ENCODE assay signal across 9 cellular contexts in the genomic region with DNA sequence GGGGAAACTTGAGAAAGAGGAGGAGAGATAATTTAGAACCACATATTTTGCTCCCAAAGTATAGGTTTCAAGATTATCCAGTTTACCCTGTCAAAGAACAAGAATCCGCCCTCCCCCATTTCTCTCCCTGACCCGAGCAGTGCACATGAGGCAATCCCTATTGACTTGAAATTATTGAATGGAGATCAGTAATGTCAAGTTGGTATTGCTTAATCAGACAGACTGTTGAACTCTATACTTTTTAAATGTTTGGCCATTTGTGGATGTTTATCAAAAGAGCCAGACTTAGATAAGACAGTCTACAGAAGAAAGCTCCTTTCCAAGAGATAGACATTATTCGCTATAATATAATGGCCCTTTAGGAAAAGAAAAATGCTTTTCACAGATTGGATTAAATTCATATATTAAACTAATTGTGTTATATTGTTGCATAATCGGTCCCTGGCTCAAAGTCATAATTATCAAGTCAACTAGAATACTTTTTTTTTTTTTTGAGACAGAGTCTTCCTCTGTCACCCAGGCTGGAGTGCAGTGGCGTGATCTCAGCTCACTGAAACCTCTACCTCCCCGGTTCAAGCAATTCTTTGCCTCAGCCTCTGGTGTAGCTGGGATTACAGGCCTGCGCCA. TPM values are rescaled to one million over a fixed set of nuclear protein-coding genes. Genes with fewer than 3 reads are reported as not detected.
DNase-seq lines count a peak whose midpoint lies in the region; ATAC-seq and TF ChIP-seq lines count a peak whose summit lies in the region.
"Had no signal": no experiment of that assay in that cellular context is flagged by ENCODE, and none has a peak within 500 bp of the region (broad histone marks: within the 10 kb centered on the region; RNA-seq: fewer than 3 reads in every experiment).

No MANE protein-coding gene starts in this region.

- H3K79me2 ChIP-seq in Karpas-422 (ENCODE audit: low read length), result peaks cover 87% of the 10 kb centered on the region

- H3K27me3 Mint-ChIP-seq in chondrocyte (ENCODE audit: low read depth), result no peaks in the 10 kb centered on the region
- H3K27me3 Mint-ChIP-seq in naive thymus-derived CD8-positive, alpha-beta T cell, result no peaks in the 10 kb centered on the region

- H3K9ac ChIP-seq in Karpas-422 (ENCODE audit: low read length), result peak overlapping the region; percentile 57

- H4K20me1 ChIP-seq in Karpas-422 (ENCODE audit: insufficient read depth, low read depth, low read length), result no peaks in the 10 kb centered on the region; the same call in 1 of the 2 replicates

- H3K9me2 ChIP-seq in Karpas-422 (replicated peaks; ENCODE audit: insufficient read depth, low read length), result no peaks in the 10 kb centered on the region

- H3K27ac ChIP-seq in 22Rv1 (peak overlapping the region; percentile 98), Karpas-422 (ENCODE audit: low read length) (peak overlapping the region; percentile 86)

- H3K9me3 Mint-ChIP-seq in chondrocyte (ENCODE audit: low read depth), result no peaks in the 10 kb centered on the region
- H3K9me3 Mint-ChIP-seq in naive thymus-derived CD8-positive, alpha-beta T cell, result no peaks in the 10 kb centered on the region

- H3K36me3 ChIP-seq in Karpas-422 (ENCODE audit: insufficient read depth, low read length), result no peaks in the 10 kb centered on the region

- H3K4me2 ChIP-seq in Karpas-422 (ENCODE audit: low read depth, low read length, poor library complexity, severe bottlenecking), result peak overlapping the region; percentile 67

- H3K4me3 Mint-ChIP-seq in chondrocyte (ENCODE audit: unreplicated experiment), result no peak overlapping the region
- H3K4me3 Mint-ChIP-seq in naive thymus-derived CD8-positive, alpha-beta T cell, result peak overlapping the region in 8 of 10 donors; percentile 46 to 85 (median 70)

- POLR2A ChIA-PET in naive thymus-derived CD8-positive, alpha-beta T cell (lab: Charles Lee), result interaction anchor here (0.6 to 2.2 kb wide), 13 partner anchors 8 to 130 kb away, joined by 3 to 28 read pairs (median 4); a partner anchor contains a TSS

- H3K4me1 Mint-ChIP-seq in chondrocyte (ENCODE audit: low read depth), result peaks cover 43% of the 10 kb centered on the region
- H3K4me1 Mint-ChIP-seq in naive thymus-derived CD8-positive, alpha-beta T cell, result peaks cover 27 to 74% (median 59%) of the 10 kb centered on the region in 4 donors

- TF ChIP-seq CTCF in 22Rv1 (IDR thresholded peaks at IDR 0.05) (no peak), chondrocyte (IDR thresholded peaks at IDR 0.05) (no peak)

- DNase-seq in Karpas-422, result no peak
- DNase-seq in chondrocyte (ENCODE audit: low spot score), result no peak
- no peak for DNase-seq in naive thymus-derived CD8-positive, alpha-beta T cell
- DNase-seq: DMS153 had no signal

- TF ChIP-seq POLR2A in GM18505 (IDR thresholded peaks at IDR 0.05; ENCODE audit: borderline replicate concordance, extremely low read depth, insufficient read depth, insufficient read length), result no peak

- H3K4me3 ChIP-seq in Karpas-422 (ENCODE audit: low read length), result peak overlapping the region; percentile 54; the same call in 1 of the 2 replicates

- ATAC-seq in naive thymus-derived CD8-positive, alpha-beta T cell, result no peak
- ATAC-seq in HG02798 (IDR thresholded peaks at IDR 0.05; ENCODE audit: poor library complexity, unreplicated experiment) (no peak), GM18505 (IDR thresholded peaks at IDR 0.05; ENCODE audit: unreplicated experiment) (no peak), HG03457 (IDR thresholded peaks at IDR 0.05; ENCODE audit: unreplicated experiment) (no peak), HG03432 (IDR thresholded peaks at IDR 0.05; ENCODE audit: unreplicated experiment) (no peak)

- H3K9me3 ChIP-seq in Karpas-422 (ENCODE audit: low read length), result no peaks in the 10 kb centered on the region

- peaks cover 35% of the 10 kb centered on the region for H3K4me1 ChIP-seq in Karpas-422 (ENCODE audit: low read length)

- no peaks in the 10 kb centered on the region for H3K36me3 Mint-ChIP-seq in chondrocyte (ENCODE audit: low read depth)
- peaks cover 0 to 17% (median 3%) of the 10 kb centered on the region in 3 donors for H3K36me3 Mint-ChIP-seq in naive thymus-derived CD8-positive, alpha-beta T cell

- no peaks in the 10 kb centered on the region for H3K27me3 ChIP-seq in Karpas-422 (ENCODE audit: low read length)

- no peak overlapping the region for H2AFZ ChIP-seq in Karpas-422 (ENCODE audit: low read length)

- H3K27ac Mint-ChIP-seq in chondrocyte (ENCODE audit: unreplicated experiment), result peak overlapping the region; percentile 95
- peak overlapping the region; percentile 80 to 99 (median 91) for H3K27ac Mint-ChIP-seq in naive thymus-derived CD8-positive, alpha-beta T cell

RNA-seq across cellular contexts. Expression of a gene that starts 5.3 kb away (rescaled TPM):
- total RNA-seq in Karpas-422 (2014; rRNA removed; shearing (Covaris generic); ENCODE audit: low replicate concordance), result 4.1 and 12.7 TPM in 2 replicates
- 10.6 to 17.6 TPM (median 15.8 TPM) in 3 replicates for total RNA-seq in chondrocyte
- 10 to 100 TPM; 18.6 to 18.9 TPM for total RNA-seq in naive thymus-derived CD8-positive, alpha-beta T cell
- 10 to 100 TPM; 12.1 to 17.8 (median 13.8) TPM for polyA plus RNA-seq in naive thymus-derived CD8-positive, alpha-beta T cell

RNA-seq across cellular contexts. Expression of a gene that starts 6.3 kb away (rescaled TPM):
- total RNA-seq in Karpas-422 (2014; rRNA removed; shearing (Covaris generic); ENCODE audit: low replicate concordance), result 7.3 and 13.9 TPM in 2 replicates
- total RNA-seq in chondrocyte, result 6.8 to 8.8 TPM (median 7.8 TPM) in 3 replicates
- total RNA-seq in naive thymus-derived CD8-positive, alpha-beta T cell, result 10 to 100 TPM; 14.3 to 18.3 TPM
- polyA plus RNA-seq in naive thymus-derived CD8-positive, alpha-beta T cell, result 10 to 100 TPM; 10.1 to 13.3 (median 11.3) TPM

RNA-seq across cellular contexts. Expression of a gene that starts 54.2 kb away (rescaled TPM):
- total RNA-seq in Karpas-422 (2014; rRNA removed; shearing (Covaris generic); ENCODE audit: low replicate concordance), result 68.4 and 114 TPM in 2 replicates
- total RNA-seq in chondrocyte, result 43.5 to 53.6 TPM (median 49.3 TPM) in 3 replicates
- 10 to 100 TPM; 69.2 to 75.6 TPM for total RNA-seq in naive thymus-derived CD8-positive, alpha-beta T cell
- polyA plus RNA-seq in naive thymus-derived CD8-positive, alpha-beta T cell, result 10 to 100 TPM; 28.9 to 49.8 (median 33.3) TPM
